In the genomic region with DNA sequence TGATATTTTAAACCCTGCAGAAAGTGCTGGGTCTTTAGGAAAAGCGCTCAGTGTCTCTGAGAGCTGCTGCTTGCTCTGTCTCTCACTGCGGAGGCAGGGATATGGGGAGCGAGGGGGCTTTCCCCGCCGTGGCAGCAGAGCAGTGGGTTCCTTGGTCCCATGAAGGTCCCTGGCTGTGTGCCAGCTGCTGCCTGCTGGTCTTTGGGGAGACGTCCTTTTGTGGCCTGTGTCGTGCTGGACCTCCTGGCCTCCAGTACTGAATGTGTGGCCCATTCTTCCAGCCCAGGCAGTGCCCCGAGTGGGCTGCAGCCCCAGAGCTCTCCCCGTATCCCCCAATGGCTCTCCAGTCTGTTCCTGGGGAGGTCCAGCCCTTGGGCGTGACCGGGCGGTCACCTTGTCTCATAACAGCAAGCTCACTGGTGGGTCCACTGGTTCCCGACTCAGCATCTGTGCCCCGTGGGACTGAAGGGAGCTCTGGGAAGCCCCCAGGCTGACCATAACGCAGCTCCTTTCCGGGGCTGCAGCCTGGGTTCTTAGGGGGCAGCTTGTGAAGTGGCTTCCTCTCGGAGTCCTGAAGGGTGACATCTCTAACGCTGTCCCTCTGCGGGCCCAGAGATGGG, we compare ENCODE assay signal across 1 cellular context.
TF ChIP-seq lines count a peak whose summit lies in the region.

No MANE protein-coding gene starts in this region.

TF ChIP-seq in IMR-90, 13 proteins besides CTCF, POLR2A, EP300 and RAD21:
- TF ChIP-seq BHLHE40 (IDR thresholded peaks at IDR 0.05; ENCODE audit: low read depth, low read length): no peak
- no peak for TF ChIP-seq SMC3 (IDR thresholded peaks at IDR 0.05; ENCODE audit: low read depth, low read length)
- no peak for TF ChIP-seq RCOR1 (IDR thresholded peaks at IDR 0.05; ENCODE audit: insufficient replicate concordance, low read length)
- TF ChIP-seq CEBPB (IDR thresholded peaks at IDR 0.05; ENCODE audit: low read depth, low read length): no peak
- no peak for TF ChIP-seq CHD1 (IDR thresholded peaks at IDR 0.05; ENCODE audit: low read depth, low read length)
- TF ChIP-seq MXI1 (IDR thresholded peaks at IDR 0.05; ENCODE audit: borderline replicate concordance, low read depth, low read length): no peak
- TF ChIP-seq RFX5 (IDR thresholded peaks at IDR 0.05; ENCODE audit: low read depth, low read length): no peak
- TF ChIP-seq FOS (IDR thresholded peaks at IDR 0.05; ENCODE audit: low read depth, low read length): no peak
TF ChIP-seq in IMR-90: peak in this region for 0.
